8 cellular contexts compared by ENCODE assay signal in genomic region chr7:135510603-135511183, GRCh38. TPM values are rescaled to one million over a fixed set of nuclear protein-coding genes. Genes with fewer than 3 reads are reported as not detected.
A peak's percentile ranks its signal among the peaks of the same experiment; 100 is the strongest.
DNase-seq lines count a peak whose midpoint lies in the region; FAIRE-seq and TF ChIP-seq lines count a peak whose summit lies in the region.

No MANE protein-coding gene starts in this region.

- no peak for TF ChIP-seq CTCF in GM13976 (IDR thresholded peaks at IDR 0.05; ENCODE audit: borderline replicate concordance, control extremely low read depth, extremely low read depth, insufficient read depth, missing control alignments)

- H3K27me3 ChIP-seq in ACC112 (ENCODE audit: insufficient read depth, low read length): no peaks in the 10 kb centered on the region

- peak overlapping the region; percentile 78 for H2AFZ ChIP-seq in ACC112 (ENCODE audit: low read length, unreplicated experiment)

- DNase-seq in GM13976 (ENCODE audit: low spot score) (peak; percentile 27), SK-MEL-5 (ENCODE audit: low read depth, low spot score) (peak; percentile 55), fibroblast of peridontal ligament (ENCODE audit: extremely low read depth) (peak; percentile 48), renal cortical epithelial cell (ENCODE audit: low read depth) (peak; percentile 22), NCI-H2029 (lab: John Stamatoyannopoulos, UW) (no peak), activated gamma-delta T cell (lab: John Stamatoyannopoulos, UW) (no peak), RCC 7860 (ENCODE audit: low spot score) (no peak)

- peaks cover 16% of the 10 kb centered on the region for H3K4me1 ChIP-seq in ACC112 (ENCODE audit: control insufficient read depth, insufficient read depth, low read length, unreplicated experiment)

- H3K79me2 ChIP-seq in ACC112 (ENCODE audit: control insufficient read depth, insufficient read depth, low read length, unreplicated experiment): peaks cover 37% of the 10 kb centered on the region

- no peak for FAIRE-seq in RCC 7860 (lab: Jason Lieb, UNC)

- in situ Hi-C loops in GM13976 (cut with MboI; ENCODE audit: low sequenced_read_pairs, unreplicated experiment): no loop called here
- in situ Hi-C loops in SK-MEL-5 (cut with HindIII; ENCODE audit: low pct_unique_long_range_greater_than_20kb, low sequenced_read_pairs): no loop called here

- H3K4me3 ChIP-seq in ACC112 (ENCODE audit: low read depth, low read length): peak overlapping the region; percentile 77

- H3K36me3 ChIP-seq in ACC112 (ENCODE audit: insufficient read depth, low read length): no peaks in the 10 kb centered on the region

- no peak overlapping the region for H3K27ac ChIP-seq in ACC112 (ENCODE audit: low read depth, low read length)

RNA-seq across cellular contexts. Expression of gene CNOT4, which starts 0.8 kb away (rescaled TPM):
- 13.6 and 14.1 TPM in 2 replicates for total RNA-seq in SK-MEL-5 (2014; rRNA removed; shearing (Covaris generic))
- polyA plus RNA-seq in SK-MEL-5 (2015; cell fraction: cytosol; rRNA removed): 13.6 and 18.2 TPM in 2 replicates
- polyA plus RNA-seq in SK-MEL-5 (2015; cell fraction: nucleus; rRNA removed): 17.0 and 19.9 TPM in 2 replicates
- total RNA-seq in renal cortical epithelial cell: 2.4 and 11.0 TPM in 2 replicates

RNA-seq across cellular contexts. Expression of gene NUP205, which starts 47.0 kb away (rescaled TPM):
- total RNA-seq in SK-MEL-5 (2014; rRNA removed; shearing (Covaris generic)): 121 and 138 TPM in 2 replicates
- polyA plus RNA-seq in SK-MEL-5 (2015; cell fraction: cytosol; rRNA removed): 69.2 and 91.5 TPM in 2 replicates
- polyA plus RNA-seq in SK-MEL-5 (2015; cell fraction: nucleus; rRNA removed): 151 and 170 TPM in 2 replicates
- total RNA-seq in renal cortical epithelial cell: 38.8 and 61.8 TPM in 2 replicates

Comparison
In these comparisons a context has a peak if more than half of its experiments do, and no peak if none do; other contexts are left out.
1. DNase-seq: peak in GM13976 (single experiment), SK-MEL-5 (single experiment), fibroblast of peridontal ligament (single experiment) and renal cortical epithelial cell (single experiment); none in NCI-H2029 (single experiment), activated gamma-delta T cell (single experiment) and RCC 7860 (single experiment).